In genomic region chr15:90642464-90643300, GRCh38 we compare ENCODE assay signal across 15 cellular contexts.
DNase-seq lines count a peak whose midpoint lies in the region; TF ChIP-seq lines count a peak whose summit lies in the region.
"Had no signal": no experiment of that assay in that cellular context is flagged by ENCODE, and none has a peak within 500 bp of the region (broad histone marks: within the 10 kb centered on the region; RNA-seq: fewer than 3 reads in every experiment).

No MANE protein-coding gene starts in this region.

- TF ChIP-seq CTCF in BE2C (IDR thresholded peaks at IDR 0.05; ENCODE audit: low read depth, low read length) (0 out of 2 replicates have a peak, but pooled peaks have one; percentile 12), GM20000 (IDR thresholded peaks at IDR 0.05; ENCODE audit: extremely low read depth, missing control alignments) (no peak), RWPE1 (conservative IDR thresholded peaks at IDR 0.05; ENCODE audit: low read depth) (no peak), fibroblast of mammary gland (conservative IDR thresholded peaks at IDR 0.05; ENCODE audit: control insufficient read depth, insufficient read depth, low read depth, low read length) (peak; percentile 16), ascending aorta (IDR thresholded peaks at IDR 0.05) (no peak)

- DNase-seq in BE2C (no peak), GM20000 (ENCODE audit: low spot score) (peak; percentile 35), RWPE1 (ENCODE audit: low spot score) (no peak), fibroblast of mammary gland (ENCODE audit: low read depth) (no peak), NOMO-1 treated with DMSO at 0.1 percent for 48 hours (lab: John Stamatoyannopoulos, UW; ENCODE audit: unreplicated experiment) (no peak), NCI-H446 (lab: John Stamatoyannopoulos, UW) (no peak), ascending aorta (ENCODE audit: low spot score in 2 of 2) (no peak), T-helper 9 cell (no peak)
- DNase-seq: activated T-cell treated with anti-CD3 and anti-CD28 coated beads, Interleukin-2, amount 50 U/mL, for 72 hours; caudate nucleus; CD8-positive, alpha-beta T cell; immature natural killer cell; NCI-H1417; retina had no signal

- POLR2A ChIA-PET in RWPE1 (lab: Yijun Ruan, JAX; ENCODE audit: low non-redundant PET): no interaction called here

- intact Hi-C loops in ascending aorta (cut with DNase I): no loop called here

- H3K4me1 ChIP-seq in BE2C (no peaks in the 10 kb centered on the region), ascending aorta (no peaks in the 10 kb centered on the region)

- H3K4me3 ChIP-seq in BE2C (ENCODE audit: low read depth, low read length) (no peak overlapping the region), fibroblast of mammary gland (ENCODE audit: control insufficient read depth, low read depth, low read length) (no peak overlapping the region), ascending aorta (no peak overlapping the region)
- H3K4me3 ChIP-seq: esophagus muscularis mucosa had no signal

- H3K36me3 ChIP-seq in BE2C: peaks cover 10% of the 10 kb centered on the region
- H3K36me3 ChIP-seq in ascending aorta: peaks cover 51 to 62% of the 10 kb centered on the region in 2 donors

- CTCF ChIA-PET in RWPE1 (lab: Yijun Ruan, JAX): interaction anchor here (0.6 to 2.6 kb wide), 5 partner anchors 10 to 405 kb away, joined by 3 to 14 read pairs (median 3); no protein-coding TSS in a partner anchor

- H3K9me3 ChIP-seq in BE2C (no peaks in the 10 kb centered on the region), ascending aorta (no peaks in the 10 kb centered on the region)
- H3K9me3 ChIP-seq: esophagus muscularis mucosa had no signal

- H3K27me3 ChIP-seq in BE2C: no peaks in the 10 kb centered on the region
- no peaks in the 10 kb centered on the region for H3K27me3 ChIP-seq in ascending aorta
- H3K27me3 ChIP-seq: esophagus muscularis mucosa had no signal

- peak overlapping the region; percentile 31 for H3K27ac ChIP-seq in RWPE1
- no peak overlapping the region for H3K27ac ChIP-seq in ascending aorta
- H3K27ac ChIP-seq: esophagus muscularis mucosa had no signal

Comparison
In these comparisons a context has a peak if more than half of its experiments do, and no peak if none do; other contexts are left out.
1. CTCF ChIP-seq: peak in BE2C (single experiment) and fibroblast of mammary gland (single experiment); none in GM20000 (single experiment), RWPE1 (single experiment) and ascending aorta (0 of 3).